ENCODE assay signal across 1 cellular context in the genomic region with DNA sequence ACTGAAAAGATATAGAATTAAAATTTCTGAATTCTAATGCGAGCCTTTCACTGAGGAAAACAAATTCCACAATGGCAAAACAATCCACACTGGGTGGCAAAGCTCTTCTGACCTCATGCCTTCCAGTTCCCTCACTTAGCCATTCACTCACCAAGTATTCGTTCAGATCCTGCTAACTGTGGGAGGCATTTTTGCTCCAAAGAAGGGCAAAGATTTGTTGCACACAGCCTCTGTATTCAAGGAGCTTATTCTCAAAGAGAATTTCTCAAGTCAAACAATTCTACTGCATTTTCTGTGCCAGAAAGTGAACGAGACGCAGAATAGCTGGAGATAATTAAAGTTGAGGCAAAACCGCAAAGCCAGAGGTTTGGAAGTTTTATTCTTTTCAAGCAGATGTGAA.
TF ChIP-seq lines count a peak whose summit lies in the region.

No MANE protein-coding gene starts in this region.

TF ChIP-seq in WTC11, 78 proteins besides CTCF, POLR2A, EP300 and RAD21 (continued from another document):
- TF ChIP-seq ATF6 (CRISPR knock-in tag; IDR thresholded peaks at IDR 0.05) (no peak), ZNF263 (CRISPR knock-in tag; IDR thresholded peaks at IDR 0.05; ENCODE audit: low read depth) (no peak), ZNF219 (CRISPR knock-in tag; IDR thresholded peaks at IDR 0.05; ENCODE audit: borderline replicate concordance) (no peak), GRHL2 (CRISPR knock-in tag; IDR thresholded peaks at IDR 0.05; ENCODE audit: insufficient replicate concordance, severe bottlenecking) (no peak), MXD4 (CRISPR knock-in tag; IDR thresholded peaks at IDR 0.05; ENCODE audit: borderline replicate concordance) (no peak), E2F5 (CRISPR knock-in tag; IDR thresholded peaks at IDR 0.05) (no peak), ETV6 (CRISPR knock-in tag; IDR thresholded peaks at IDR 0.05) (no peak), ZBTB21 (CRISPR knock-in tag; IDR thresholded peaks at IDR 0.05; ENCODE audit: borderline replicate concordance) (no peak), TEAD1 (CRISPR knock-in tag; IDR thresholded peaks at IDR 0.05) (no peak)
- TF ChIP-seq, protein P1, sequence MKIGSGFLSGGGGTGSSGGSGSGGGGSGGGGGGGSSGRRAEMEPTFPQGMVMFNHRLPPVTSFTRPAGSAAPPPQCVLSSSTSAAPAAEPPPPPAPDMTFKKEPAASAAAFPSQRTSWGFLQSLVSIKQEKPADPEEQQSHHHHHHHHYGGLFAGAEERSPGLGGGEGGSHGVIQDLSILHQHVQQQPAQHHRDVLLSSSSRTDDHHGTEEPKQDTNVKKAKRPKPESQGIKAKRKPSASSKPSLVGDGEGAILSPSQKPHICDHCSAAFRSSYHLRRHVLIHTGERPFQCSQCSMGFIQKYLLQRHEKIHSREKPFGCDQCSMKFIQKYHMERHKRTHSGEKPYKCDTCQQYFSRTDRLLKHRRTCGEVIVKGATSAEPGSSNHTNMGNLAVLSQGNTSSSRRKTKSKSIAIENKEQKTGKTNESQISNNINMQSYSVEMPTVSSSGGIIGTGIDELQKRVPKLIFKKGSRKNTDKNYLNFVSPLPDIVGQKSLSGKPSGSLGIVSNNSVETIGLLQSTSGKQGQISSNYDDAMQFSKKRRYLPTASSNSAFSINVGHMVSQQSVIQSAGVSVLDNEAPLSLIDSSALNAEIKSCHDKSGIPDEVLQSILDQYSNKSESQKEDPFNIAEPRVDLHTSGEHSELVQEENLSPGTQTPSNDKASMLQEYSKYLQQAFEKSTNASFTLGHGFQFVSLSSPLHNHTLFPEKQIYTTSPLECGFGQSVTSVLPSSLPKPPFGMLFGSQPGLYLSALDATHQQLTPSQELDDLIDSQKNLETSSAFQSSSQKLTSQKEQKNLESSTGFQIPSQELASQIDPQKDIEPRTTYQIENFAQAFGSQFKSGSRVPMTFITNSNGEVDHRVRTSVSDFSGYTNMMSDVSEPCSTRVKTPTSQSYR (CRISPR knock-in tag; IDR thresholded peaks at IDR 0.05) = no peak
